ENCODE assay signal across 8 cellular contexts in genomic region chr20:50379049-50379990, GRCh38.
DNase-seq lines count a peak whose midpoint lies in the region; ATAC-seq and TF ChIP-seq lines count a peak whose summit lies in the region.

No MANE protein-coding gene starts in this region.

- in situ Hi-C loops in mammary epithelial cell (cut with MboI; ENCODE audit: low sequenced_read_pairs in 2 of 2): no loop called here

- H3K27ac Mint-ChIP-seq in stimulated activated naive CD8-positive, alpha-beta T cell treated with anti-CD3 and anti-CD28 coated beads, Interleukin-15, amount 100 ng/mL, for 72 hours: peak overlapping the region; percentile 36 to 55

- peaks cover 42% of the 10 kb centered on the region for H3K4me1 Mint-ChIP-seq in stimulated activated naive CD8-positive, alpha-beta T cell treated with anti-CD3 and anti-CD28 coated beads, Interleukin-15, amount 100 ng/mL, for 72 hours

- intact Hi-C loops in mammary epithelial cell (cut with micrococcal nuclease): no loop called here
- intact Hi-C loops in aorta (cut with DNase I): loop anchor here (5.0 kb wide), 2 partner anchors 57 to 187 kb away; partner anchors contain the start of gene CEBPB (in 1 of the 2)

- TF ChIP-seq CTCF in mammary epithelial cell (conservative IDR thresholded peaks at IDR 0.05 in 1 of 2, IDR thresholded peaks at IDR 0.05 in 1 of 2; ENCODE audit: extremely low read depth in 1 of 2, insufficient read depth in 1 of 2, low read depth in 1 of 2, low read length in 2 of 2): no peak

- H3K4me1 ChIP-seq in mammary epithelial cell (ENCODE audit: insufficient read depth, low read length): peaks cover 20% of the 10 kb centered on the region
- H3K4me1 ChIP-seq in aorta (ENCODE audit: control insufficient read depth in 1 of 2, insufficient read depth in 2 of 2, low read length in 2 of 2): no peaks in the 10 kb centered on the region

- no peak overlapping the region for H3K9ac ChIP-seq in mammary epithelial cell (ENCODE audit: insufficient read depth, low read length)

- ATAC-seq in stimulated activated naive CD8-positive, alpha-beta T cell treated with anti-CD3 and anti-CD28 coated beads, Interleukin-15, amount 100 ng/mL, for 72 hours: no peak
- ATAC-seq in stimulated activated naive CD8-positive, alpha-beta T cell treated with anti-CD3 and anti-CD28 coated beads, Interleukin-15, Interleukin-2, amounts not matched to agents 100 U/mL and 50 U/mL, for 24 hours: no peak
- ATAC-seq in aorta (ENCODE audit: low FRiP score) (peak; percentile 90), HG02885 (IDR thresholded peaks at IDR 0.05; ENCODE audit: poor library complexity, unreplicated experiment) (no peak), HG03196 (IDR thresholded peaks at IDR 0.05; ENCODE audit: unreplicated experiment) (no peak)

- no peak overlapping the region for H3K4me2 ChIP-seq in mammary epithelial cell (ENCODE audit: insufficient read depth, low read depth, low read length)

- DNase-seq in stimulated activated naive CD8-positive, alpha-beta T cell treated with anti-CD3 and anti-CD28 coated beads, Interleukin-15, amount 100 ng/mL, for 72 hours: no peak
- no peak for DNase-seq in stimulated activated naive CD8-positive, alpha-beta T cell treated with anti-CD3 and anti-CD28 coated beads, Interleukin-15, Interleukin-2, amounts not matched to agents 100 U/mL and 50 U/mL, for 24 hours
- DNase-seq in mammary epithelial cell (peak; percentile 43), mesenteric fat pad (ENCODE audit: low spot score) (peak; percentile 94), aorta (peak; percentile 94), HUDEP-2 (lab: John Stamatoyannopoulos, UW; ENCODE audit: unreplicated experiment in 76 of 76) (no peak)

- H4K20me1 ChIP-seq in mammary epithelial cell (ENCODE audit: insufficient read depth, low read length): no peaks in the 10 kb centered on the region

- no peaks in the 10 kb centered on the region for H3K27me3 ChIP-seq in mammary epithelial cell (ENCODE audit: insufficient read depth, low read length)
- H3K27me3 ChIP-seq in aorta (ENCODE audit: control insufficient read depth in 1 of 2, insufficient read depth in 2 of 2, low read length in 1 of 2): no peaks in the 10 kb centered on the region

- H3K4me3 ChIP-seq in mammary epithelial cell (replicated peaks in 1 of 3; ENCODE audit: insufficient read depth in 1 of 3, low read depth in 2 of 3, low read length in 3 of 3) (no peak overlapping the region), aorta (ENCODE audit: low read length in 2 of 2) (no peak overlapping the region)

- no peaks in the 10 kb centered on the region for H3K79me2 ChIP-seq in mammary epithelial cell (ENCODE audit: insufficient read depth, low read length)

- no TSS peak for BruUV-seq in mammary epithelial cell (replicated peaks; lab: Mats Ljungman, UMichigan)

- no peaks in the 10 kb centered on the region for H3K9me3 ChIP-seq in mammary epithelial cell (replicated peaks; ENCODE audit: insufficient read depth, low read length)
- no peaks in the 10 kb centered on the region for H3K9me3 ChIP-seq in aorta (ENCODE audit: control insufficient read depth, low read length)

- H3K27ac ChIP-seq in mammary epithelial cell (ENCODE audit: insufficient read depth, low read depth, low read length) (no peak overlapping the region), aorta (ENCODE audit: low read depth in 1 of 2, low read length in 2 of 2) (peak overlapping the region in 1 of 2 donors; percentile 58)

- dilution Hi-C loops in mammary epithelial cell (cut with HindIII; ENCODE audit: low sequenced_read_pairs): no loop called here

- H2AFZ ChIP-seq in mammary epithelial cell (ENCODE audit: low read depth, low read length): no peak overlapping the region

- no peaks in the 10 kb centered on the region for H3K9me3 Mint-ChIP-seq in stimulated activated naive CD8-positive, alpha-beta T cell treated with anti-CD3 and anti-CD28 coated beads, Interleukin-15, amount 100 ng/mL, for 72 hours

- H3K36me3 ChIP-seq in mammary epithelial cell (ENCODE audit: insufficient read depth, low read length) (no peaks in the 10 kb centered on the region), aorta (ENCODE audit: control insufficient read depth in 1 of 2, insufficient read depth in 2 of 2, low read length in 1 of 2) (no peaks in the 10 kb centered on the region)

- H3K4me3 Mint-ChIP-seq in stimulated activated naive CD8-positive, alpha-beta T cell treated with anti-CD3 and anti-CD28 coated beads, Interleukin-15, amount 100 ng/mL, for 72 hours: no peak overlapping the region

- WGBS in mammary epithelial cell (ENCODE audit: low coverage, missing lambda C conversion rate): 51% methylated on average over 30 of the region's 38 CpGs
- 26 to 27% methylated on average over 38 of the region's 38 CpGs for WGBS in aorta, 2 donors

- H3K27me3 Mint-ChIP-seq in stimulated activated naive CD8-positive, alpha-beta T cell treated with anti-CD3 and anti-CD28 coated beads, Interleukin-15, amount 100 ng/mL, for 72 hours: peaks cover 1% of the 10 kb centered on the region

- CTCF ChIA-PET in mammary epithelial cell (lab: Charles Lee; ENCODE audit: low non-redundant PET): no interaction called here

Comparison
In these comparisons a context has a peak if more than half of its experiments do, and no peak if none do; other contexts are left out.
1. DNase-seq: peak in mammary epithelial cell (single experiment), mesenteric fat pad (single experiment) and aorta (2 of 2); none in stimulated activated naive CD8-positive, alpha-beta T cell treated with anti-CD3 and anti-CD28 coated beads, Interleukin-15, amount 100 ng/mL, for 72 hours (0 of 2), stimulated activated naive CD8-positive, alpha-beta T cell treated with anti-CD3 and anti-CD28 coated beads, Interleukin-15, Interleukin-2, amounts not matched to agents 100 U/mL and 50 U/mL, for 24 hours (single experiment) and HUDEP-2 (0 of 76).